ENCODE assay signal across 2 cellular contexts in the genomic region with DNA sequence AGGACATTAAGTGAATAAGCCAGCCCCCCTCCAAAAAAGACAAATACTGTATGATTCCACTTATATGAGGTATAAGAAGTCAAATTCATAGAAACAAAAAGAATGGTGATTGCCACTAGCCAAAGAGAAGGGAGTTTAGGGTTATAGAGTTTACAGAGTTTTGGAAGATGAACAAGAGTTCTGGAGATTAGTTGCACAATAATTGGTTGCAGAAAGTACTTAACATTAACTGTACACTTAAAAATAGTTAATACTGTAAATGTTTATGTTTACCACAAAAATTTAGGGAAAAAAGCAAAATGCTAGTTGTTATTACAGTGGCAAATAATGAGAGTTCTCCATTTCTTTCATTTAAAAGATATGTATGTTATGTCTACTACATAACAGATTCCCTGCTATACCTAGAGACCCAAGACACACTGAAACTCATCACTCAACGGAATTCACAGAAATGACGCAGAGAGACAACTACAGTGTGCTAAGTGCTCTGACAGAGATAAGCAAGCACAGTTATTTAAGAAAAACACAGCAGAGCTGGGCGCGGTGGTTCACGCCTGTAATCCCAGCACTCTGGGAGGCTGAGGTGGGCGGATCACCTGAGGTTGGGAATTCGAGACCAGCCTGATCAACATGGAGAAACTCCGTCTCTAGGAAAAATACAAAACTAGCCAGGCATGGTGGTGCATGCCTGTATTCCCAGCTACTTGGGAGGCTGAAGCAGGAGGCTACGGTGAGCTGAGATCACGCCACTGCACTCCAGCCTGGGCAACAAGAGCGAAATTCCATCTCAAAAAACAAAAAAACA.
TF ChIP-seq lines count a peak whose summit lies in the region.

No MANE protein-coding gene starts in this region.

TF ChIP-seq in K562, 482 proteins besides CTCF, POLR2A, EP300 and RAD21 (continues in another document):
- TF ChIP-seq RB1 (IDR thresholded peaks at IDR 0.05; ENCODE audit: low read depth) (no peak), ZNF384 (IDR thresholded peaks at IDR 0.05; ENCODE audit: low read depth, low read length) (no peak), MYBL2 (IDR thresholded peaks at IDR 0.05; ENCODE audit: low read depth) (no peak), MYBL2 (CRISPR knock-in tag; IDR thresholded peaks at IDR 0.05; ENCODE audit: borderline replicate concordance) (no peak), MCM7 (IDR thresholded peaks at IDR 0.05) (no peak)
- TF ChIP-seq, protein P1, sequence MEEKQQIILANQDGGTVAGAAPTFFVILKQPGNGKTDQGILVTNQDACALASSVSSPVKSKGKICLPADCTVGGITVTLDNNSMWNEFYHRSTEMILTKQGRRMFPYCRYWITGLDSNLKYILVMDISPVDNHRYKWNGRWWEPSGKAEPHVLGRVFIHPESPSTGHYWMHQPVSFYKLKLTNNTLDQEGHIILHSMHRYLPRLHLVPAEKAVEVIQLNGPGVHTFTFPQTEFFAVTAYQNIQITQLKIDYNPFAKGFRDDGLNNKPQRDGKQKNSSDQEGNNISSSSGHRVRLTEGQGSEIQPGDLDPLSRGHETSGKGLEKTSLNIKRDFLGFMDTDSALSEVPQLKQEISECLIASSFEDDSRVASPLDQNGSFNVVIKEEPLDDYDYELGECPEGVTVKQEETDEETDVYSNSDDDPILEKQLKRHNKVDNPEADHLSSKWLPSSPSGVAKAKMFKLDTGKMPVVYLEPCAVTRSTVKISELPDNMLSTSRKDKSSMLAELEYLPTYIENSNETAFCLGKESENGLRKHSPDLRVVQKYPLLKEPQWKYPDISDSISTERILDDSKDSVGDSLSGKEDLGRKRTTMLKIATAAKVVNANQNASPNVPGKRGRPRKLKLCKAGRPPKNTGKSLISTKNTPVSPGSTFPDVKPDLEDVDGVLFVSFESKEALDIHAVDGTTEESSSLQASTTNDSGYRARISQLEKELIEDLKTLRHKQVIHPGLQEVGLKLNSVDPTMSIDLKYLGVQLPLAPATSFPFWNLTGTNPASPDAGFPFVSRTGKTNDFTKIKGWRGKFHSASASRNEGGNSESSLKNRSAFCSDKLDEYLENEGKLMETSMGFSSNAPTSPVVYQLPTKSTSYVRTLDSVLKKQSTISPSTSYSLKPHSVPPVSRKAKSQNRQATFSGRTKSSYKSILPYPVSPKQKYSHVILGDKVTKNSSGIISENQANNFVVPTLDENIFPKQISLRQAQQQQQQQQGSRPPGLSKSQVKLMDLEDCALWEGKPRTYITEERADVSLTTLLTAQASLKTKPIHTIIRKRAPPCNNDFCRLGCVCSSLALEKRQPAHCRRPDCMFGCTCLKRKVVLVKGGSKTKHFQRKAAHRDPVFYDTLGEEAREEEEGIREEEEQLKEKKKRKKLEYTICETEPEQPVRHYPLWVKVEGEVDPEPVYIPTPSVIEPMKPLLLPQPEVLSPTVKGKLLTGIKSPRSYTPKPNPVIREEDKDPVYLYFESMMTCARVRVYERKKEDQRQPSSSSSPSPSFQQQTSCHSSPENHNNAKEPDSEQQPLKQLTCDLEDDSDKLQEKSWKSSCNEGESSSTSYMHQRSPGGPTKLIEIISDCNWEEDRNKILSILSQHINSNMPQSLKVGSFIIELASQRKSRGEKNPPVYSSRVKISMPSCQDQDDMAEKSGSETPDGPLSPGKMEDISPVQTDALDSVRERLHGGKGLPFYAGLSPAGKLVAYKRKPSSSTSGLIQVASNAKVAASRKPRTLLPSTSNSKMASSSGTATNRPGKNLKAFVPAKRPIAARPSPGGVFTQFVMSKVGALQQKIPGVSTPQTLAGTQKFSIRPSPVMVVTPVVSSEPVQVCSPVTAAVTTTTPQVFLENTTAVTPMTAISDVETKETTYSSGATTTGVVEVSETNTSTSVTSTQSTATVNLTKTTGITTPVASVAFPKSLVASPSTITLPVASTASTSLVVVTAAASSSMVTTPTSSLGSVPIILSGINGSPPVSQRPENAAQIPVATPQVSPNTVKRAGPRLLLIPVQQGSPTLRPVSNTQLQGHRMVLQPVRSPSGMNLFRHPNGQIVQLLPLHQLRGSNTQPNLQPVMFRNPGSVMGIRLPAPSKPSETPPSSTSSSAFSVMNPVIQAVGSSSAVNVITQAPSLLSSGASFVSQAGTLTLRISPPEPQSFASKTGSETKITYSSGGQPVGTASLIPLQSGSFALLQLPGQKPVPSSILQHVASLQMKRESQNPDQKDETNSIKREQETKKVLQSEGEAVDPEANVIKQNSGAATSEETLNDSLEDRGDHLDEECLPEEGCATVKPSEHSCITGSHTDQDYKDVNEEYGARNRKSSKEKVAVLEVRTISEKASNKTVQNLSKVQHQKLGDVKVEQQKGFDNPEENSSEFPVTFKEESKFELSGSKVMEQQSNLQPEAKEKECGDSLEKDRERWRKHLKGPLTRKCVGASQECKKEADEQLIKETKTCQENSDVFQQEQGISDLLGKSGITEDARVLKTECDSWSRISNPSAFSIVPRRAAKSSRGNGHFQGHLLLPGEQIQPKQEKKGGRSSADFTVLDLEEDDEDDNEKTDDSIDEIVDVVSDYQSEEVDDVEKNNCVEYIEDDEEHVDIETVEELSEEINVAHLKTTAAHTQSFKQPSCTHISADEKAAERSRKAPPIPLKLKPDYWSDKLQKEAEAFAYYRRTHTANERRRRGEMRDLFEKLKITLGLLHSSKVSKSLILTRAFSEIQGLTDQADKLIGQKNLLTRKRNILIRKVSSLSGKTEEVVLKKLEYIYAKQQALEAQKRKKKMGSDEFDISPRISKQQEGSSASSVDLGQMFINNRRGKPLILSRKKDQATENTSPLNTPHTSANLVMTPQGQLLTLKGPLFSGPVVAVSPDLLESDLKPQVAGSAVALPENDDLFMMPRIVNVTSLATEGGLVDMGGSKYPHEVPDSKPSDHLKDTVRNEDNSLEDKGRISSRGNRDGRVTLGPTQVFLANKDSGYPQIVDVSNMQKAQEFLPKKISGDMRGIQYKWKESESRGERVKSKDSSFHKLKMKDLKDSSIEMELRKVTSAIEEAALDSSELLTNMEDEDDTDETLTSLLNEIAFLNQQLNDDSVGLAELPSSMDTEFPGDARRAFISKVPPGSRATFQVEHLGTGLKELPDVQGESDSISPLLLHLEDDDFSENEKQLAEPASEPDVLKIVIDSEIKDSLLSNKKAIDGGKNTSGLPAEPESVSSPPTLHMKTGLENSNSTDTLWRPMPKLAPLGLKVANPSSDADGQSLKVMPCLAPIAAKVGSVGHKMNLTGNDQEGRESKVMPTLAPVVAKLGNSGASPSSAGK (IDR thresholded peaks at IDR 0.05): no peak

TF ChIP-seq in SK-N-SH, 30 proteins besides CTCF, POLR2A, EP300 and RAD21:
- no peak for TF ChIP-seq RXRA (IDR thresholded peaks at IDR 0.05; ENCODE audit: borderline replicate concordance, low read depth)
- TF ChIP-seq, protein P2, sequence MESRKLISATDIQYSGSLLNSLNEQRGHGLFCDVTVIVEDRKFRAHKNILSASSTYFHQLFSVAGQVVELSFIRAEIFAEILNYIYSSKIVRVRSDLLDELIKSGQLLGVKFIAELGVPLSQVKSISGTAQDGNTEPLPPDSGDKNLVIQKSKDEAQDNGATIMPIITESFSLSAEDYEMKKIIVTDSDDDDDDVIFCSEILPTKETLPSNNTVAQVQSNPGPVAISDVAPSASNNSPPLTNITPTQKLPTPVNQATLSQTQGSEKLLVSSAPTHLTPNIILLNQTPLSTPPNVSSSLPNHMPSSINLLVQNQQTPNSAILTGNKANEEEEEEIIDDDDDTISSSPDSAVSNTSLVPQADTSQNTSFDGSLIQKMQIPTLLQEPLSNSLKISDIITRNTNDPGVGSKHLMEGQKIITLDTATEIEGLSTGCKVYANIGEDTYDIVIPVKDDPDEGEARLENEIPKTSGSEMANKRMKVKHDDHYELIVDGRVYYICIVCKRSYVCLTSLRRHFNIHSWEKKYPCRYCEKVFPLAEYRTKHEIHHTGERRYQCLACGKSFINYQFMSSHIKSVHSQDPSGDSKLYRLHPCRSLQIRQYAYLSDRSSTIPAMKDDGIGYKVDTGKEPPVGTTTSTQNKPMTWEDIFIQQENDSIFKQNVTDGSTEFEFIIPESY (IDR thresholded peaks at IDR 0.05; ENCODE audit: borderline replicate concordance, low read depth): no peak
- TF ChIP-seq, protein P3, sequence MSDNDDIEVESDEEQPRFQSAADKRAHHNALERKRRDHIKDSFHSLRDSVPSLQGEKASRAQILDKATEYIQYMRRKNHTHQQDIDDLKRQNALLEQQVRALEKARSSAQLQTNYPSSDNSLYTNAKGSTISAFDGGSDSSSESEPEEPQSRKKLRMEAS (IDR thresholded peaks at IDR 0.05; ENCODE audit: low read depth): no peak
TF ChIP-seq in SK-N-SH: peak in this region for 0.
